Comparison of ENCODE assay signal across 11 cellular contexts in the genomic region with DNA sequence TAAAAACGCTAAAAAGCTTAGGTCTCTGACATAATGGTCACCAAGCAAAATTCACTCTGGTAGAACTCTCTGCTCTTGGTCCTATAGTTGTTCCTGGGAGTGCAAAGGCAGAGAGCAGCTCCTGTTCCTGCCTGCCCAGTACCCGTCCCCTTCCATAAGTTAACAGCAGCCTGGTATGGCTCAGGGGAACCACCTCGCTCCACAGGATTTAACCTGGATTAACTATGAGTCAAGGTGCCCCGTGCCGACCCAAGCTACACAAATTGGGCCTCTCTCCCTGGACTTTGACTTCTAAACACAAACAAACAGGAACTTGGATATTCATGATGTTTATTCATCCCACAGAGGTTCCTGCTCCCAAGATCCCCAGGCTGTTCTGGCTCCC. TPM values are rescaled to one million over a fixed set of nuclear protein-coding genes. Genes with fewer than 3 reads are reported as not detected.
DNase-seq lines count a peak whose midpoint lies in the region; ATAC-seq and TF ChIP-seq lines count a peak whose summit lies in the region.
"Had no signal": no experiment of that assay in that cellular context is flagged by ENCODE, and none has a peak within 500 bp of the region (broad histone marks: within the 10 kb centered on the region; RNA-seq: fewer than 3 reads in every experiment).

No MANE protein-coding gene starts in this region.

- intact Hi-C loops in left ventricle myocardium inferior (cut with micrococcal nuclease): no loop called here

- H3K27ac ChIP-seq in CD8-positive, alpha-beta memory T cell (ENCODE audit: low read depth, low read length): no peak overlapping the region
- H3K27ac ChIP-seq in left ventricle myocardium inferior (replicated peaks) (peak overlapping the region; percentile 93), rectal smooth muscle tissue (ENCODE audit: low read depth, low read length) (peak overlapping the region; percentile 76)
- H3K27ac ChIP-seq: SK-N-MC had no signal

- no peaks in the 10 kb centered on the region for H3K27me3 ChIP-seq in CD8-positive, alpha-beta memory T cell (ENCODE audit: insufficient read depth, low read length, poor library complexity, severe bottlenecking)
- H3K27me3 ChIP-seq in left ventricle myocardium inferior (ENCODE audit: low read depth) (no peaks in the 10 kb centered on the region), rectal smooth muscle tissue (ENCODE audit: control insufficient read depth, insufficient read depth, low read length) (no peaks in the 10 kb centered on the region)

- H3K36me3 ChIP-seq in CD8-positive, alpha-beta memory T cell (ENCODE audit: insufficient read depth, low read length): peaks cover 30% of the 10 kb centered on the region
- H3K36me3 ChIP-seq in left ventricle myocardium inferior: peaks cover 32% of the 10 kb centered on the region
- H3K36me3 ChIP-seq in rectal smooth muscle tissue (ENCODE audit: control insufficient read depth, insufficient read depth, low read length): peaks cover 7% of the 10 kb centered on the region

- H3K9ac ChIP-seq in rectal smooth muscle tissue (ENCODE audit: low read length): no peak overlapping the region

- no peaks in the 10 kb centered on the region for H3K9me3 Mint-ChIP-seq in CD8-positive, alpha-beta memory T cell
- H3K9me3 Mint-ChIP-seq in WTC11: peaks cover 5% of the 10 kb centered on the region; the same call in 1 of the 2 replicates

- CTCF ChIA-PET in CD8-positive, alpha-beta memory T cell (lab: Charles Lee): no interaction called here
- CTCF ChIA-PET in WTC11 (lab: Charles Lee): interaction anchor here (2.4 kb wide), 1 partner anchor 22 kb away, joined by 17 read pairs; no protein-coding TSS in a partner anchor

- no peak for TF ChIP-seq CTCF in WTC11 (IDR thresholded peaks at IDR 0.05)
- TF ChIP-seq CTCF in left ventricle myocardium inferior (IDR thresholded peaks at IDR 0.05; ENCODE audit: borderline replicate concordance): no peak

- peak; percentile 38; the same call in 1 of the 2 replicates for ATAC-seq in WTC11
- ATAC-seq in HG02973 (IDR thresholded peaks at IDR 0.05; ENCODE audit: unreplicated experiment): no peak
- ATAC-seq in GM21786 (IDR thresholded peaks at IDR 0.05; ENCODE audit: unreplicated experiment): no peak

- no peak overlapping the region for H3K4me3 ChIP-seq in CD8-positive, alpha-beta memory T cell (ENCODE audit: low read length)
- H3K4me3 ChIP-seq in left ventricle myocardium inferior (peak overlapping the region; percentile 20), rectal smooth muscle tissue (ENCODE audit: low read length) (no peak overlapping the region)
- H3K4me3 ChIP-seq: SK-N-MC had no signal

- peaks cover 17 to 32% (median 17%) of the 10 kb centered on the region in 3 donors for H3K4me1 Mint-ChIP-seq in CD8-positive, alpha-beta memory T cell
- peaks cover 13% of the 10 kb centered on the region for H3K4me1 Mint-ChIP-seq in WTC11

- H3K4me3 Mint-ChIP-seq in CD8-positive, alpha-beta memory T cell: no peak overlapping the region
- no peak overlapping the region for H3K4me3 Mint-ChIP-seq in WTC11

- no peaks in the 10 kb centered on the region for H3K27me3 Mint-ChIP-seq in CD8-positive, alpha-beta memory T cell
- no peaks in the 10 kb centered on the region for H3K27me3 Mint-ChIP-seq in WTC11 (ENCODE audit: low read depth)

- H3K27ac Mint-ChIP-seq in CD8-positive, alpha-beta memory T cell: peak overlapping the region in 5 of 8 donors; percentile 13 to 77 (median 38)
- peak overlapping the region; percentile 85 for H3K27ac Mint-ChIP-seq in WTC11

- H3K9me3 ChIP-seq in CD8-positive, alpha-beta memory T cell (ENCODE audit: low read length): no peaks in the 10 kb centered on the region
- peaks cover 7% of the 10 kb centered on the region for H3K9me3 ChIP-seq in left ventricle myocardium inferior (replicated peaks)

- no peak for DNase-seq in CD8-positive, alpha-beta memory T cell
- DNase-seq in WTC11 (ENCODE audit: low spot score) (no peak), left ventricle myocardium inferior (no peak), NCI-H146 treated with DMSO at 0.1 percent for 48 hours (lab: John Stamatoyannopoulos, UW; ENCODE audit: unreplicated experiment) (no peak), mesenteric fat pad (ENCODE audit: low spot score) (no peak)
- DNase-seq: activated naive CD4-positive, alpha-beta T cell treated with anti-CD3 and anti-CD28 coated beads, Interleukin-2, amount 50 U/mL, for 16 hours; Kasumi-1 had no signal

- POLR2A ChIA-PET in CD8-positive, alpha-beta memory T cell (lab: Charles Lee): no interaction called here
- POLR2A ChIA-PET in WTC11 (lab: Charles Lee): no interaction called here

- H3K36me3 Mint-ChIP-seq in CD8-positive, alpha-beta memory T cell: peaks cover 7 to 50% (median 19%) of the 10 kb centered on the region in 3 donors
- H3K36me3 Mint-ChIP-seq in WTC11: peaks cover 49% of the 10 kb centered on the region

- H3K4me1 ChIP-seq in CD8-positive, alpha-beta memory T cell (ENCODE audit: insufficient read depth, low read length): no peaks in the 10 kb centered on the region
- H3K4me1 ChIP-seq in left ventricle myocardium inferior: peaks cover 29% of the 10 kb centered on the region
- peaks cover 4% of the 10 kb centered on the region for H3K4me1 ChIP-seq in rectal smooth muscle tissue (ENCODE audit: control insufficient read depth, insufficient read depth, low read length)

TF ChIP-seq in WTC11, 78 proteins besides CTCF, POLR2A, EP300 and RAD21 (continues in another document):
- TF ChIP-seq ZNF416 (CRISPR knock-in tag; IDR thresholded peaks at IDR 0.05) (no peak), ETV6 (CRISPR knock-in tag; IDR thresholded peaks at IDR 0.05) (no peak), ELF4 (CRISPR knock-in tag; IDR thresholded peaks at IDR 0.05; ENCODE audit: low read depth) (no peak), OVOL2 (CRISPR knock-in tag; IDR thresholded peaks at IDR 0.05; ENCODE audit: borderline replicate concordance) (no peak), ZNF263 (CRISPR knock-in tag; IDR thresholded peaks at IDR 0.05; ENCODE audit: low read depth) (no peak), CREM (CRISPR knock-in tag; IDR thresholded peaks at IDR 0.05) (no peak)
- TF ChIP-seq, protein P1, sequence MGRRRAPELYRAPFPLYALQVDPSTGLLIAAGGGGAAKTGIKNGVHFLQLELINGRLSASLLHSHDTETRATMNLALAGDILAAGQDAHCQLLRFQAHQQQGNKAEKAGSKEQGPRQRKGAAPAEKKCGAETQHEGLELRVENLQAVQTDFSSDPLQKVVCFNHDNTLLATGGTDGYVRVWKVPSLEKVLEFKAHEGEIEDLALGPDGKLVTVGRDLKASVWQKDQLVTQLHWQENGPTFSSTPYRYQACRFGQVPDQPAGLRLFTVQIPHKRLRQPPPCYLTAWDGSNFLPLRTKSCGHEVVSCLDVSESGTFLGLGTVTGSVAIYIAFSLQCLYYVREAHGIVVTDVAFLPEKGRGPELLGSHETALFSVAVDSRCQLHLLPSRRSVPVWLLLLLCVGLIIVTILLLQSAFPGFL (CRISPR knock-in tag; IDR thresholded peaks at IDR 0.05; ENCODE audit: borderline replicate concordance): no peak
- TF ChIP-seq, protein P2, sequence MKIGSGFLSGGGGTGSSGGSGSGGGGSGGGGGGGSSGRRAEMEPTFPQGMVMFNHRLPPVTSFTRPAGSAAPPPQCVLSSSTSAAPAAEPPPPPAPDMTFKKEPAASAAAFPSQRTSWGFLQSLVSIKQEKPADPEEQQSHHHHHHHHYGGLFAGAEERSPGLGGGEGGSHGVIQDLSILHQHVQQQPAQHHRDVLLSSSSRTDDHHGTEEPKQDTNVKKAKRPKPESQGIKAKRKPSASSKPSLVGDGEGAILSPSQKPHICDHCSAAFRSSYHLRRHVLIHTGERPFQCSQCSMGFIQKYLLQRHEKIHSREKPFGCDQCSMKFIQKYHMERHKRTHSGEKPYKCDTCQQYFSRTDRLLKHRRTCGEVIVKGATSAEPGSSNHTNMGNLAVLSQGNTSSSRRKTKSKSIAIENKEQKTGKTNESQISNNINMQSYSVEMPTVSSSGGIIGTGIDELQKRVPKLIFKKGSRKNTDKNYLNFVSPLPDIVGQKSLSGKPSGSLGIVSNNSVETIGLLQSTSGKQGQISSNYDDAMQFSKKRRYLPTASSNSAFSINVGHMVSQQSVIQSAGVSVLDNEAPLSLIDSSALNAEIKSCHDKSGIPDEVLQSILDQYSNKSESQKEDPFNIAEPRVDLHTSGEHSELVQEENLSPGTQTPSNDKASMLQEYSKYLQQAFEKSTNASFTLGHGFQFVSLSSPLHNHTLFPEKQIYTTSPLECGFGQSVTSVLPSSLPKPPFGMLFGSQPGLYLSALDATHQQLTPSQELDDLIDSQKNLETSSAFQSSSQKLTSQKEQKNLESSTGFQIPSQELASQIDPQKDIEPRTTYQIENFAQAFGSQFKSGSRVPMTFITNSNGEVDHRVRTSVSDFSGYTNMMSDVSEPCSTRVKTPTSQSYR (CRISPR knock-in tag; IDR thresholded peaks at IDR 0.05): no peak
- TF ChIP-seq, protein P3, sequence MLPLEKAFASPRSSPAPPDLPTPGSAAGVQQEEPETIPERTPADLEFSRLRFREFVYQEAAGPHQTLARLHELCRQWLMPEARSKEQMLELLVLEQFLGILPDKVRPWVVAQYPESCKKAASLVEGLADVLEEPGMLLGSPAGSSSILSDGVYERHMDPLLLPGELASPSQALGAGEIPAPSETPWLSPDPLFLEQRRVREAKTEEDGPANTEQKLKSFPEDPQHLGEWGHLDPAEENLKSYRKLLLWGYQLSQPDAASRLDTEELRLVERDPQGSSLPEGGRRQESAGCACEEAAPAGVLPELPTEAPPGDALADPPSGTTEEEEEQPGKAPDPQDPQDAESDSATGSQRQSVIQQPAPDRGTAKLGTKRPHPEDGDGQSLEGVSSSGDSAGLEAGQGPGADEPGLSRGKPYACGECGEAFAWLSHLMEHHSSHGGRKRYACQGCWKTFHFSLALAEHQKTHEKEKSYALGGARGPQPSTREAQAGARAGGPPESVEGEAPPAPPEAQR (CRISPR knock-in tag; IDR thresholded peaks at IDR 0.05): no peak
- TF ChIP-seq, protein P4, sequence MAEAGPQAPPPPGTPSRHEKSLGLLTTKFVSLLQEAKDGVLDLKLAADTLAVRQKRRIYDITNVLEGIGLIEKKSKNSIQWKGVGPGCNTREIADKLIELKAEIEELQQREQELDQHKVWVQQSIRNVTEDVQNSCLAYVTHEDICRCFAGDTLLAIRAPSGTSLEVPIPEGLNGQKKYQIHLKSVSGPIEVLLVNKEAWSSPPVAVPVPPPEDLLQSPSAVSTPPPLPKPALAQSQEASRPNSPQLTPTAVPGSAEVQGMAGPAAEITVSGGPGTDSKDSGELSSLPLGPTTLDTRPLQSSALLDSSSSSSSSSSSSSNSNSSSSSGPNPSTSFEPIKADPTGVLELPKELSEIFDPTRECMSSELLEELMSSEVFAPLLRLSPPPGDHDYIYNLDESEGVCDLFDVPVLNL (CRISPR knock-in tag; IDR thresholded peaks at IDR 0.05; ENCODE audit: borderline replicate concordance, low read depth): no peak

RNA-seq across cellular contexts. Expression of a gene that starts 32.1 kb away (rescaled TPM):
- total RNA-seq in CD8-positive, alpha-beta memory T cell: 10 to 100 TPM; 66.4 to 73.4 TPM
- polyA plus RNA-seq in CD8-positive, alpha-beta memory T cell: 60.3 TPM
- 115 to 117 TPM (median 117 TPM) in 3 replicates for total RNA-seq in WTC11 (2021)
- total RNA-seq in left ventricle myocardium inferior: 43.1 TPM
- total RNA-seq in mesenteric fat pad: 72.8 TPM
